In genomic region chr4:128454281-128455075, GRCh38 we compare ENCODE assay signal across 8 cellular contexts.
A peak's percentile ranks its signal among the peaks of the same experiment; 100 is the strongest.
DNase-seq lines count a peak whose midpoint lies in the region; ATAC-seq, FAIRE-seq and TF ChIP-seq lines count a peak whose summit lies in the region.

No MANE protein-coding gene starts in this region.

- no peak overlapping the region for H3K4me2 ChIP-seq in H1 (ENCODE audit: insufficient read depth in 1 of 2, low read depth in 2 of 2, low read length in 2 of 2)
- H3K4me2 ChIP-seq in mesendoderm (ENCODE audit: low read length), result no peak overlapping the region

- CTCF ChIA-PET in activated CD8-positive, alpha-beta T cell treated with anti-CD3 and anti-CD28 coated beads, Interleukin-2, amount 10 ng/mL, durations not matched to agents 7 days and 5 days (lab: Charles Lee), result interaction anchor here (1.1 to 2.9 kb wide), 15 partner anchors 10 to 349 kb away, joined by 3 to 10 read pairs (median 4); no protein-coding TSS in a partner anchor
- CTCF ChIA-PET in H1 (lab: Charles Lee; ENCODE audit: partially characterized antibody), result interaction anchor here (0.5 to 3.1 kb wide), 48 partner anchors 9 to 715 kb away, joined by 3 to 21 read pairs (median 5); partner anchors contain the start of gene PGRMC2

- 48% methylated on average over 13 of the region's 13 CpGs; no CpG with 5 or more reads in 1 of the 2 experiments for WGBS in H1 (ENCODE audit: extremely low coverage in 1 of 2, insufficient coverage in 1 of 2, insufficient read length in 1 of 2, insufficient replicate concordance in 2 of 2, low coverage in 1 of 2, low lambda C conversion rate in 2 of 2, missing lambda C conversion rate in 1 of 2), 2 experiments
- no CpG with 5 or more reads among the region's 13 CpGs for WGBS in mesendoderm (ENCODE audit: extremely low coverage, insufficient coverage, low lambda C conversion rate)

- no peak overlapping the region for H3K27ac ChIP-seq in H1 (ENCODE audit: low read depth, low read length)
- H3K27ac ChIP-seq in mesendoderm (ENCODE audit: low read depth, low read length), result no peak overlapping the region

- DNase-seq in DMS 273 (lab: John Stamatoyannopoulos, UW; ENCODE audit: unreplicated experiment), result peak; percentile 91
- peak; percentile 90 for DNase-seq in HPDE6-E6E7 (ENCODE audit: extremely low spot score)
- DNase-seq in NCI-H82 treated with DMSO at 0.1 percent for 48 hours (lab: John Stamatoyannopoulos, UW; ENCODE audit: unreplicated experiment), result peak; percentile 63
- peak; percentile 80 for DNase-seq in activated CD8-positive, alpha-beta T cell treated with anti-CD3 and anti-CD28 coated beads, Interleukin-2, amount 10 ng/mL, durations not matched to agents 7 days and 5 days
- DNase-seq in H1 (ENCODE audit: low read depth in 1 of 2, low spot score in 2 of 2), result peak; percentile 73
- DNase-seq in mesendoderm, result peak; percentile 95
- peak; percentile 78 for DNase-seq in stimulated activated CD8-positive, alpha-beta memory T cell treated with anti-CD3 and anti-CD28 coated beads, Interleukin-4, amount 100 ng/mL, for 48 hours

- no peak overlapping the region for H3K27ac Mint-ChIP-seq in activated CD8-positive, alpha-beta T cell treated with anti-CD3 and anti-CD28 coated beads, Interleukin-2, amount 10 ng/mL, durations not matched to agents 7 days and 5 days

- peaks cover 7% of the 10 kb centered on the region for H3K4me1 Mint-ChIP-seq in activated CD8-positive, alpha-beta T cell treated with anti-CD3 and anti-CD28 coated beads, Interleukin-2, amount 10 ng/mL, durations not matched to agents 7 days and 5 days (ENCODE audit: low read depth)

- POLR2A ChIA-PET in activated CD8-positive, alpha-beta T cell treated with anti-CD3 and anti-CD28 coated beads, Interleukin-2, amount 10 ng/mL, durations not matched to agents 7 days and 5 days (lab: Charles Lee), result no interaction called here
- POLR2A ChIA-PET in H1 (lab: Charles Lee; ENCODE audit: partially characterized antibody), result interaction anchor here (1.3 kb wide), 1 partner anchor 74 kb away, joined by 3 read pairs; no protein-coding TSS in a partner anchor

- no peak overlapping the region for H4K8ac ChIP-seq in H1 (ENCODE audit: extremely low read depth, insufficient read depth, low read length)
- no peak overlapping the region for H4K8ac ChIP-seq in mesendoderm (ENCODE audit: low read depth, low read length)

- H3K79me1 ChIP-seq in H1 (ENCODE audit: low read depth, low read length) (no peaks in the 10 kb centered on the region), mesendoderm (ENCODE audit: low read length) (no peaks in the 10 kb centered on the region)

- no peak overlapping the region for H4K91ac ChIP-seq in H1 (replicated peaks; ENCODE audit: insufficient read length, low read length)

- H3K27me3 ChIP-seq in H1 (replicated peaks in 1 of 4; ENCODE audit: control insufficient read depth in 3 of 4, extremely low read depth in 1 of 4, insufficient read depth in 3 of 4, low read length in 3 of 4) (no peaks in the 10 kb centered on the region), mesendoderm (ENCODE audit: insufficient read depth, low read length, poor library complexity) (no peaks in the 10 kb centered on the region)

- H3K18ac ChIP-seq in H1 (ENCODE audit: extremely low read depth, low read length), result no peak overlapping the region
- H3K18ac ChIP-seq in mesendoderm (ENCODE audit: low read length), result no peak overlapping the region

- H3K4me1 ChIP-seq in H1 (replicated peaks in 1 of 4; ENCODE audit: control insufficient read depth in 3 of 4, insufficient read depth in 4 of 4, low read length in 3 of 4) (no peaks in the 10 kb centered on the region), mesendoderm (ENCODE audit: control insufficient read depth, low read depth, low read length) (peaks cover 1% of the 10 kb centered on the region)

- H3K27me3 Mint-ChIP-seq in activated CD8-positive, alpha-beta T cell treated with anti-CD3 and anti-CD28 coated beads, Interleukin-2, amount 10 ng/mL, durations not matched to agents 7 days and 5 days (ENCODE audit: low read depth), result peaks cover 2% of the 10 kb centered on the region

- TF ChIP-seq POLR2A in H1 (IDR thresholded peaks at IDR 0.05; ENCODE audit: control extremely low read depth in 1 of 2, low read depth in 2 of 2, low read length in 2 of 2), result no peak

- H3K23me2 ChIP-seq in H1 (ENCODE audit: low read depth, low read length), result no peaks in the 10 kb centered on the region; the same call in 1 of the 2 replicates

- H3K56ac ChIP-seq in H1 (replicated peaks; ENCODE audit: insufficient read length, low read depth, low read length) (no peak overlapping the region), mesendoderm (ENCODE audit: low read length) (no peak overlapping the region)

- H2AK5ac ChIP-seq in H1 (ENCODE audit: low read depth, low read length) (0 out of 2 replicates have a peak overlapping the region, but pooled peaks have one; percentile 65), mesendoderm (ENCODE audit: low read length) (no peak overlapping the region)

- H2BK120ac ChIP-seq in H1 (replicated peaks; ENCODE audit: low read depth, low read length) (no peak overlapping the region), mesendoderm (ENCODE audit: low read depth, low read length) (no peak overlapping the region)

- H4K5ac ChIP-seq in H1 (ENCODE audit: insufficient read length, low read depth, low read length) (no peak overlapping the region), mesendoderm (ENCODE audit: low read length) (no peak overlapping the region)

- H2BK12ac ChIP-seq in H1 (ENCODE audit: low read depth, low read length), result peak overlapping the region; percentile 61

- H3K14ac ChIP-seq in H1 (ENCODE audit: insufficient read length), result no peak overlapping the region

- H3K9me3 ChIP-seq in H1 (ENCODE audit: insufficient read depth in 2 of 2, low read depth in 1 of 2, low read length in 1 of 2), result no peaks in the 10 kb centered on the region

- no peak overlapping the region for H3K23ac ChIP-seq in H1 (ENCODE audit: insufficient read length)
- H3K23ac ChIP-seq in mesendoderm (ENCODE audit: low read length), result no peak overlapping the region

- H3K36me3 ChIP-seq in H1 (ENCODE audit: control insufficient read depth in 2 of 4, insufficient read depth in 4 of 4, low read length in 3 of 4), result no peaks in the 10 kb centered on the region
- H3K36me3 ChIP-seq in mesendoderm (ENCODE audit: control insufficient read depth, insufficient read depth, low read length), result no peaks in the 10 kb centered on the region

- peak; percentile 68 to 92 (median 72) for TF ChIP-seq CTCF in H1 (IDR thresholded peaks at IDR 0.05; ENCODE audit: control extremely low read depth in 1 of 3, insufficient read depth in 1 of 3, low read depth in 1 of 3, low read length in 3 of 3)

- peak; percentile 100 for ATAC-seq in GM21390 (IDR thresholded peaks at IDR 0.05; ENCODE audit: unreplicated experiment)
- peak; percentile 93 for ATAC-seq in activated CD8-positive, alpha-beta T cell treated with anti-CD3 and anti-CD28 coated beads, Interleukin-2, amount 10 ng/mL, durations not matched to agents 7 days and 5 days

- H2BK15ac ChIP-seq in H1 (ENCODE audit: low read length), result 0 out of 2 replicates have a peak overlapping the region, but pooled peaks have one; percentile 32
- no peak overlapping the region for H2BK15ac ChIP-seq in mesendoderm (replicated peaks; ENCODE audit: low read depth)

- H3K4me3 Mint-ChIP-seq in activated CD8-positive, alpha-beta T cell treated with anti-CD3 and anti-CD28 coated beads, Interleukin-2, amount 10 ng/mL, durations not matched to agents 7 days and 5 days, result no peak overlapping the region

- H3K9me3 Mint-ChIP-seq in activated CD8-positive, alpha-beta T cell treated with anti-CD3 and anti-CD28 coated beads, Interleukin-2, amount 10 ng/mL, durations not matched to agents 7 days and 5 days (ENCODE audit: insufficient read depth), result no peaks in the 10 kb centered on the region

- peak; percentile 87 to 90 for TF ChIP-seq RAD21 in H1 (IDR thresholded peaks at IDR 0.05 in 1 of 2, conservative IDR thresholded peaks at IDR 0.05 in 1 of 2; ENCODE audit: low read depth in 2 of 2, low read length in 2 of 2)

- no peak overlapping the region for H3K4ac ChIP-seq in H1 (replicated peaks; ENCODE audit: insufficient read length, low read depth, low read length)
- no peak overlapping the region for H3K4ac ChIP-seq in mesendoderm (ENCODE audit: low read depth, low read length)

- H3K9ac ChIP-seq in H1 (replicated peaks in 1 of 4; ENCODE audit: extremely low read depth in 1 of 4, low read depth in 3 of 4, low read length in 3 of 4) (no peak overlapping the region), mesendoderm (ENCODE audit: low read length) (no peak overlapping the region)

- H2BK20ac ChIP-seq in H1 (ENCODE audit: low read length), result no peak overlapping the region

- H3K4me3 ChIP-seq in H1 (ENCODE audit: extremely low read depth in 1 of 4, insufficient read depth in 2 of 4, low read depth in 3 of 4, low read length in 4 of 4), result no peak overlapping the region
- no peak overlapping the region for H3K4me3 ChIP-seq in mesendoderm (ENCODE audit: low read length)

- H3K36me3 Mint-ChIP-seq in activated CD8-positive, alpha-beta T cell treated with anti-CD3 and anti-CD28 coated beads, Interleukin-2, amount 10 ng/mL, durations not matched to agents 7 days and 5 days (ENCODE audit: low read depth), result no peaks in the 10 kb centered on the region

- H3K79me2 ChIP-seq in H1 (ENCODE audit: control insufficient read depth in 1 of 2, insufficient read depth in 2 of 2, low read length in 2 of 2) (no peaks in the 10 kb centered on the region), mesendoderm (ENCODE audit: control insufficient read depth, insufficient read depth, low read length) (no peaks in the 10 kb centered on the region)

- no peaks in the 10 kb centered on the region for H4K20me1 ChIP-seq in H1 (replicated peaks in 1 of 2; ENCODE audit: control insufficient read depth in 1 of 2, insufficient read depth in 2 of 2, low read length in 2 of 2)

- FAIRE-seq in H1 (lab: Jason Lieb, UNC), result peak; percentile 79

- TF ChIP-seq EP300 in H1 (IDR thresholded peaks at IDR 0.05; ENCODE audit: borderline replicate concordance in 1 of 2, low read depth in 2 of 2, low read length in 2 of 2), result no peak

- no peak overlapping the region for H2AFZ ChIP-seq in H1 (ENCODE audit: low read length)

- H2BK5ac ChIP-seq in H1 (ENCODE audit: low read depth, low read length), result no peak overlapping the region
- no peak overlapping the region for H2BK5ac ChIP-seq in mesendoderm (ENCODE audit: low read length)

TF ChIP-seq in H1, 55 proteins besides CTCF, POLR2A, EP300 and RAD21 (continues in another document):
- TF ChIP-seq POLR2AphosphoS5 (IDR thresholded peaks at IDR 0.05; ENCODE audit: low read depth, low read length), result no peak
- TF ChIP-seq EZH2 (IDR thresholded peaks at IDR 0.05; ENCODE audit: low read depth, low read length, severe bottlenecking), result no peak
- 0 out of 2 replicates have a peak, but pooled peaks have one; percentile 27 for TF ChIP-seq YY1 (IDR thresholded peaks at IDR 0.05; ENCODE audit: low read depth, low read length)
- peak; percentile 24 for TF ChIP-seq ASH2L (IDR thresholded peaks at IDR 0.05; ENCODE audit: low read length)
- TF ChIP-seq NANOG (IDR thresholded peaks at IDR 0.05; ENCODE audit: insufficient read depth, low read depth, low read length, poor library complexity, severe bottlenecking), result peak; percentile 7
